In the genomic region with DNA sequence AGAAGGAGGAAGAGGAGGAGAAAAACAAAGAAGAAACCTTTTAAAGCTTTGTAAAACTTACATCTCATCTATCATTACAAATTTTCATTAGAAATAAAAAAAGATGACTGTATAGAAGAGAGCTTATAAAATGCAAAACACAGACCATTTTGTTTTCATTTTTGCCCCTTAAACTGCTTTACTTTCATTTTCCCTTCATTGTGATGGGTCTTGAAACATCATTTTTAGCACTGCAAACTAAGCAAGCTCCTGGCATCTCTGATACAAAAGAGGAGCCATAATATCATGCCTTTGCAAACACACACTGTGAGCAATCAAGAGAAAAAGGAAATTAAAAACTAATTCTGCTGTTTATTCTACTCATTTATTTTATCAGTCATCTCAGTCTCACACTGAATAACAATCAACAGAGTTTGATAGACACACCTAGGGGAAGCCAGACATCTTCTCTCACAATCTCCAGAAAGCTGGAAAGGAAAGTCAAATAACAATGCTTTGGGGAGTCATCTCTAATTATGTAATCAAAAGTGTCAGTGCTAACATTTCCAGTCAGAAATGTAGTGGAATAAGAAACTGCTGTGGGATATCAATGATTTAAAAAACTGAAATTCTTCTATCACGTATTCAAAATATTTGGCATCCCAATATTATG, we compare ENCODE assay signal across 2 cellular contexts.
TF ChIP-seq lines count a peak whose summit lies in the region.

No MANE protein-coding gene starts in this region.

TF ChIP-seq in SK-N-SH, 30 proteins besides CTCF, POLR2A, EP300 and RAD21 (continued from another document):
- TF ChIP-seq ZBTB33 (IDR thresholded peaks at IDR 0.05; ENCODE audit: borderline replicate concordance, low read depth) (no peak), RXRA (IDR thresholded peaks at IDR 0.05; ENCODE audit: borderline replicate concordance, low read depth) (no peak), CHD2 (IDR thresholded peaks at IDR 0.05; ENCODE audit: low read length, partially characterized antibody) (no peak), TEAD4 (IDR thresholded peaks at IDR 0.05; ENCODE audit: borderline replicate concordance, insufficient read depth) (no peak), ELF1 (IDR thresholded peaks at IDR 0.05) (no peak), MAX (IDR thresholded peaks at IDR 0.05; ENCODE audit: low read depth) (no peak), FOSL2 (IDR thresholded peaks at IDR 0.05; ENCODE audit: borderline replicate concordance, low read depth) (no peak), SIN3A (IDR thresholded peaks at IDR 0.05; ENCODE audit: borderline replicate concordance, low read depth, low read length) (no peak), PBX3 (IDR thresholded peaks at IDR 0.05) (no peak), POLR2AphosphoS5 (IDR thresholded peaks at IDR 0.05; ENCODE audit: low read depth, low read length) (no peak), YY1 (IDR thresholded peaks at IDR 0.05; ENCODE audit: low read depth) (no peak), JUND (IDR thresholded peaks at IDR 0.05) (no peak), GABPA (IDR thresholded peaks at IDR 0.05; ENCODE audit: low read depth) (no peak), TAF1 (IDR thresholded peaks at IDR 0.05; ENCODE audit: borderline replicate concordance, low read depth, low read length) (no peak), RFX5 (IDR thresholded peaks at IDR 0.05; ENCODE audit: low read length) (no peak)
- TF ChIP-seq, protein P1, sequence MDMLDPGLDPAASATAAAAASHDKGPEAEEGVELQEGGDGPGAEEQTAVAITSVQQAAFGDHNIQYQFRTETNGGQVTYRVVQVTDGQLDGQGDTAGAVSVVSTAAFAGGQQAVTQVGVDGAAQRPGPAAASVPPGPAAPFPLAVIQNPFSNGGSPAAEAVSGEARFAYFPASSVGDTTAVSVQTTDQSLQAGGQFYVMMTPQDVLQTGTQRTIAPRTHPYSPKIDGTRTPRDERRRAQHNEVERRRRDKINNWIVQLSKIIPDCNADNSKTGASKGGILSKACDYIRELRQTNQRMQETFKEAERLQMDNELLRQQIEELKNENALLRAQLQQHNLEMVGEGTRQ (IDR thresholded peaks at IDR 0.05; ENCODE audit: borderline replicate concordance, low read depth, low read length) = no peak
- TF ChIP-seq, protein P2, sequence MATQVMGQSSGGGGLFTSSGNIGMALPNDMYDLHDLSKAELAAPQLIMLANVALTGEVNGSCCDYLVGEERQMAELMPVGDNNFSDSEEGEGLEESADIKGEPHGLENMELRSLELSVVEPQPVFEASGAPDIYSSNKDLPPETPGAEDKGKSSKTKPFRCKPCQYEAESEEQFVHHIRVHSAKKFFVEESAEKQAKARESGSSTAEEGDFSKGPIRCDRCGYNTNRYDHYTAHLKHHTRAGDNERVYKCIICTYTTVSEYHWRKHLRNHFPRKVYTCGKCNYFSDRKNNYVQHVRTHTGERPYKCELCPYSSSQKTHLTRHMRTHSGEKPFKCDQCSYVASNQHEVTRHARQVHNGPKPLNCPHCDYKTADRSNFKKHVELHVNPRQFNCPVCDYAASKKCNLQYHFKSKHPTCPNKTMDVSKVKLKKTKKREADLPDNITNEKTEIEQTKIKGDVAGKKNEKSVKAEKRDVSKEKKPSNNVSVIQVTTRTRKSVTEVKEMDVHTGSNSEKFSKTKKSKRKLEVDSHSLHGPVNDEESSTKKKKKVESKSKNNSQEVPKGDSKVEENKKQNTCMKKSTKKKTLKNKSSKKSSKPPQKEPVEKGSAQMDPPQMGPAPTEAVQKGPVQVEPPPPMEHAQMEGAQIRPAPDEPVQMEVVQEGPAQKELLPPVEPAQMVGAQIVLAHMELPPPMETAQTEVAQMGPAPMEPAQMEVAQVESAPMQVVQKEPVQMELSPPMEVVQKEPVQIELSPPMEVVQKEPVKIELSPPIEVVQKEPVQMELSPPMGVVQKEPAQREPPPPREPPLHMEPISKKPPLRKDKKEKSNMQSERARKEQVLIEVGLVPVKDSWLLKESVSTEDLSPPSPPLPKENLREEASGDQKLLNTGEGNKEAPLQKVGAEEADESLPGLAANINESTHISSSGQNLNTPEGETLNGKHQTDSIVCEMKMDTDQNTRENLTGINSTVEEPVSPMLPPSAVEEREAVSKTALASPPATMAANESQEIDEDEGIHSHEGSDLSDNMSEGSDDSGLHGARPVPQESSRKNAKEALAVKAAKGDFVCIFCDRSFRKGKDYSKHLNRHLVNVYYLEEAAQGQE (IDR thresholded peaks at IDR 0.05; ENCODE audit: low read depth, low read length) = no peak

TF ChIP-seq in SK-N-SH treated with all-trans-retinoic acid at 6 μM for 48 hours, 23 proteins besides CTCF, POLR2A, EP300 and RAD21 (continued from another document):
- TF ChIP-seq, protein P3, sequence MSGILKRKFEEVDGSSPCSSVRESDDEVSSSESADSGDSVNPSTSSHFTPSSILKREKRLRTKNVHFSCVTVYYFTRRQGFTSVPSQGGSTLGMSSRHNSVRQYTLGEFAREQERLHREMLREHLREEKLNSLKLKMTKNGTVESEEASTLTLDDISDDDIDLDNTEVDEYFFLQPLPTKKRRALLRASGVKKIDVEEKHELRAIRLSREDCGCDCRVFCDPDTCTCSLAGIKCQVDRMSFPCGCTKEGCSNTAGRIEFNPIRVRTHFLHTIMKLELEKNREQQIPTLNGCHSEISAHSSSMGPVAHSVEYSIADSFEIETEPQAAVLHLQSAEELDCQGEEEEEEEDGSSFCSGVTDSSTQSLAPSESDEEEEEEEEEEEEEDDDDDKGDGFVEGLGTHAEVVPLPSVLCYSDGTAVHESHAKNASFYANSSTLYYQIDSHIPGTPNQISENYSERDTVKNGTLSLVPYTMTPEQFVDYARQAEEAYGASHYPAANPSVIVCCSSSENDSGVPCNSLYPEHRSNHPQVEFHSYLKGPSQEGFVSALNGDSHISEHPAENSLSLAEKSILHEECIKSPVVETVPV (CRISPR knock-in tag; IDR thresholded peaks at IDR 0.05) = no peak
- no peak for TF ChIP-seq GLIS3 (CRISPR knock-in tag; IDR thresholded peaks at IDR 0.05)
- no peak for TF ChIP-seq TCF4 (CRISPR knock-in tag; IDR thresholded peaks at IDR 0.05; ENCODE audit: borderline replicate concordance)
- TF ChIP-seq ZNF70 (CRISPR knock-in tag; IDR thresholded peaks at IDR 0.05) = no peak
- TF ChIP-seq ESRRG (CRISPR knock-in tag; IDR thresholded peaks at IDR 0.05) = no peak
